23 cellular contexts compared by ENCODE assay signal in genomic region chr9:108039012-108039411, GRCh38.
"Had no signal": no experiment of that assay in that cellular context is flagged by ENCODE, and none has a peak within 500 bp of the region (broad histone marks: within the 10 kb centered on the region; RNA-seq: fewer than 3 reads in every experiment).

No MANE protein-coding gene starts in this region.

- DNase-seq: effector memory CD8-positive, alpha-beta T cell; erythroblast; glutamatergic neuron; kidney; left cardiac atrium; left ventricle myocardium inferior; lower lobe of right lung; mesenchymal stem cell; midbrain; naive B cell; psoas muscle; retina; spleen; stimulated activated CD4-positive, alpha-beta T cell treated with anti-CD3 and anti-CD28 coated beads, Interleukin-15, amount 100 ng/mL, for 24 hours; stimulated activated CD4-positive, alpha-beta T cell treated with anti-CD3 and anti-CD28 coated beads, Interleukin-1b, Interleukin-23, amount 100 ng/mL, for 48 hours; stimulated activated CD4-positive, alpha-beta T cell treated with anti-CD3 and anti-CD28 coated beads, Interleukin-4, amount 100 ng/mL, for 24 hours; testis; upper lobe of right lung had no signal

- H3K27me3 ChIP-seq: gastroesophageal sphincter, spleen, testis, tibial nerve, upper lobe of right lung, vagina had no signal

- H3K9me3 ChIP-seq: lower lobe of right lung, testis, upper lobe of right lung had no signal

- ATAC-seq: effector memory CD8-positive, alpha-beta T cell; gastroesophageal sphincter; left cardiac atrium; lower lobe of right lung; psoas muscle; sciatic nerve; stimulated activated memory B cell treated with anti-CD40 and anti-IgM and Interleukin-4, amounts not matched to agents 10 μg/mL and 1 μg/mL and 100 μg/mL, for 72 hours; upper lobe of right lung had no signal

- H3K4me1 ChIP-seq: left ventricle myocardium inferior, lower lobe of right lung, psoas muscle, upper lobe of right lung had no signal

- FAIRE-seq: kidney had no signal

- H3K4me3 ChIP-seq: gastroesophageal sphincter, left ventricle myocardium inferior, lower lobe of right lung, psoas muscle, spleen, testis, tibial nerve, upper lobe of right lung, vagina had no signal

- H3K36me3 ChIP-seq: gastroesophageal sphincter, left ventricle myocardium inferior, lower lobe of right lung, spleen, tibial nerve, upper lobe of right lung, vagina had no signal

- H3K27ac ChIP-seq: gastroesophageal sphincter, left ventricle myocardium inferior, lower lobe of right lung, psoas muscle, spleen, testis, tibial nerve, upper lobe of right lung, vagina had no signal
